In genomic region chr20:47353224-47353696, GRCh38 we compare ENCODE assay signal across 8 cellular contexts. TPM values are rescaled to one million over a fixed set of nuclear protein-coding genes. Genes with fewer than 3 reads are reported as not detected.
DNase-seq lines count a peak whose midpoint lies in the region; ATAC-seq and TF ChIP-seq lines count a peak whose summit lies in the region.

No MANE protein-coding gene starts in this region.

- H3K9ac ChIP-seq in Loucy (ENCODE audit: low read depth, low read length, poor library complexity, severe bottlenecking) (peak overlapping the region; percentile 99), muscle layer of colon (ENCODE audit: low read length) (peak overlapping the region; percentile 56)

- H3F3A ChIP-seq in Loucy (ENCODE audit: low read depth): no peaks in the 10 kb centered on the region

- peaks cover 59% of the 10 kb centered on the region for H4K20me1 ChIP-seq in Loucy (ENCODE audit: insufficient read depth, low read length, poor library complexity, severe bottlenecking)

- H3K9me3 ChIP-seq in Loucy (ENCODE audit: insufficient read depth, low read depth, low read length): no peaks in the 10 kb centered on the region
- no peaks in the 10 kb centered on the region for H3K9me3 ChIP-seq in muscle layer of colon (ENCODE audit: low read length)
- H3K9me3 ChIP-seq in SJCRH30 (replicated peaks): no peaks in the 10 kb centered on the region

- TF ChIP-seq CTCF in Loucy (conservative IDR thresholded peaks at IDR 0.05; ENCODE audit: low read length): no peak

- in situ Hi-C loops in KBM-7 (cut with MboI; ENCODE audit: low pct_unique_long_range_greater_than_20kb, low sequenced_read_pairs): no loop called here

- H3K36me3 ChIP-seq in ACC112 (ENCODE audit: insufficient read depth, low read length) (no peaks in the 10 kb centered on the region), Loucy (ENCODE audit: insufficient read depth, low read length) (peaks cover 14% of the 10 kb centered on the region; the same call in 1 of the 2 replicates), muscle layer of colon (ENCODE audit: insufficient read depth, low read length) (no peaks in the 10 kb centered on the region), SJCRH30 (peaks cover 34% of the 10 kb centered on the region)

- H3K27ac ChIP-seq in ACC112 (ENCODE audit: low read depth, low read length) (peak overlapping the region; percentile 95), caudate nucleus (ENCODE audit: low read depth, low read length) (peak overlapping the region; percentile 100), muscle layer of colon (ENCODE audit: low read depth, low read length) (peak overlapping the region; percentile 94), SJCRH30 (no peak overlapping the region)

- H3K4me1 ChIP-seq in ACC112 (ENCODE audit: control insufficient read depth, insufficient read depth, low read length, unreplicated experiment): peaks cover 97% of the 10 kb centered on the region
- H3K4me1 ChIP-seq in Loucy (ENCODE audit: insufficient read depth, low read length, poor library complexity, severe bottlenecking): peaks cover 67% of the 10 kb centered on the region
- H3K4me1 ChIP-seq in muscle layer of colon (ENCODE audit: insufficient read depth, low read length): peaks cover 97% of the 10 kb centered on the region
- H3K4me1 ChIP-seq in SJCRH30: peaks cover 33% of the 10 kb centered on the region

- no peaks in the 10 kb centered on the region for H3K27me3 ChIP-seq in ACC112 (ENCODE audit: insufficient read depth, low read length)
- no peaks in the 10 kb centered on the region for H3K27me3 ChIP-seq in Loucy (ENCODE audit: insufficient read depth, low read length, poor library complexity, severe bottlenecking)
- H3K27me3 ChIP-seq in muscle layer of colon (ENCODE audit: control insufficient read depth in 1 of 2, insufficient read depth in 2 of 2, low read length in 2 of 2): no peaks in the 10 kb centered on the region
- no peaks in the 10 kb centered on the region for H3K27me3 ChIP-seq in SJCRH30

- H2AFZ ChIP-seq in ACC112 (ENCODE audit: low read length, unreplicated experiment) (no peak overlapping the region), Loucy (ENCODE audit: low read length) (no peak overlapping the region)

- H3K4me3 ChIP-seq in ACC112 (ENCODE audit: low read depth, low read length) (peak overlapping the region; percentile 73), Loucy (ENCODE audit: low read length, poor library complexity, severe bottlenecking) (peak overlapping the region; percentile 85), muscle layer of colon (ENCODE audit: low read depth in 1 of 2, low read length in 2 of 2) (peak overlapping the region in 1 of 2 donors; percentile 20), SJCRH30 (no peak overlapping the region)

- no peak for ATAC-seq in HG02763 (IDR thresholded peaks at IDR 0.05; ENCODE audit: unreplicated experiment)

- peaks cover 87% of the 10 kb centered on the region for H3K79me2 ChIP-seq in ACC112 (ENCODE audit: control insufficient read depth, insufficient read depth, low read length, unreplicated experiment)
- peaks cover 90% of the 10 kb centered on the region for H3K79me2 ChIP-seq in Loucy (ENCODE audit: insufficient read depth, low read length)

- H3K9me2 ChIP-seq in Loucy (replicated peaks; ENCODE audit: low read depth, low read length): no peaks in the 10 kb centered on the region

- peak overlapping the region; percentile 94 for H3K4me2 ChIP-seq in Loucy (ENCODE audit: low read depth, low read length, poor library complexity, severe bottlenecking)

- DNase-seq in caudate nucleus (lab: John Stamatoyannopoulos, UW) (no peak), KBM-7 (no peak), SJCRH30 (no peak)
- no peak for DNase-seq in effector CD4-positive, alpha-beta T cell

RNA-seq across cellular contexts. Expression of gene ZMYND8, which starts 3.2 kb away (rescaled TPM):
- total RNA-seq in SJCRH30 (2014; rRNA removed; shearing (Covaris generic)): 45.4 and 45.8 TPM in 2 replicates
